Comparison of ENCODE assay signal across 22 cellular contexts in genomic region chr2:48048725-48049124, GRCh38.
"Had no signal": no experiment of that assay in that cellular context is flagged by ENCODE, and none has a peak within 500 bp of the region (broad histone marks: within the 10 kb centered on the region; RNA-seq: fewer than 3 reads in every experiment).

No MANE protein-coding gene starts in this region.

- H3K36me3 Mint-ChIP-seq: activated naive CD4-positive, alpha-beta T cell treated with anti-CD3 and anti-CD28 coated beads, Interleukin-2, amount 10 ng/mL, durations not matched to agents 7 days and 5 days; naive thymus-derived CD8-positive, alpha-beta T cell had no signal

- H3K27ac ChIP-seq: brain microvascular endothelial cell, colonic mucosa, gastrocnemius medialis, heart left ventricle, spleen, tibial nerve, vagina had no signal

- DNase-seq: activated CD4-positive, alpha-beta T cell treated with anti-CD3 and anti-CD28 coated beads for 48 hours; activated CD8-positive, alpha-beta memory T cell treated with anti-CD3 and anti-CD28 coated beads, Interleukin-2, amount 50 U/mL, for 4 hours; activated naive CD4-positive, alpha-beta T cell treated with anti-CD3 and anti-CD28 coated beads, Interleukin-2, amount 10 ng/mL, durations not matched to agents 7 days and 5 days; activated naive CD8-positive, alpha-beta T cell treated with anti-CD3 and anti-CD28 coated beads, Interleukin-2, amount 50 U/mL, for 24 hours; activated T-cell treated with anti-CD3 and anti-CD28 coated beads, Interleukin-2, amount 50 U/mL, for 4 hours; anterior cingulate cortex; brain microvascular endothelial cell; colonic mucosa; erythroblast; gastrocnemius medialis; heart left ventricle; kidney glomerular epithelial cell; left ventricle myocardium superior; mucosa of descending colon; naive thymus-derived CD8-positive, alpha-beta T cell; retina; spleen; stimulated activated naive CD4-positive, alpha-beta T cell treated with Interleukin-2 at 50 U/mL for 16 hours; substantia nigra had no signal

- H3K4me1 ChIP-seq: colonic mucosa, gastrocnemius medialis, heart left ventricle had no signal

- H3K4me1 Mint-ChIP-seq: activated naive CD4-positive, alpha-beta T cell treated with anti-CD3 and anti-CD28 coated beads, Interleukin-2, amount 10 ng/mL, durations not matched to agents 7 days and 5 days; activated naive CD8-positive, alpha-beta T cell treated with anti-CD3 and anti-CD28 coated beads, Interleukin-2, amount 50 U/mL, for 24 hours; central memory CD8-positive, alpha-beta T cell had no signal

- ATAC-seq: activated naive CD8-positive, alpha-beta T cell treated with anti-CD3 and anti-CD28 coated beads, Interleukin-2, amount 50 U/mL, for 24 hours; activated T-cell treated with anti-CD3 and anti-CD28 coated beads, Interleukin-2, amount 50 U/mL, for 4 hours; gastrocnemius medialis; heart left ventricle; left ventricle myocardium superior; mucosa of descending colon; naive thymus-derived CD8-positive, alpha-beta T cell had no signal

- H3K27ac Mint-ChIP-seq: activated naive CD4-positive, alpha-beta T cell treated with anti-CD3 and anti-CD28 coated beads, Interleukin-2, amount 10 ng/mL, durations not matched to agents 7 days and 5 days; activated naive CD8-positive, alpha-beta T cell treated with anti-CD3 and anti-CD28 coated beads, Interleukin-2, amount 50 U/mL, for 24 hours; naive thymus-derived CD8-positive, alpha-beta T cell had no signal

- H3K9me3 Mint-ChIP-seq: activated naive CD4-positive, alpha-beta T cell treated with anti-CD3 and anti-CD28 coated beads, Interleukin-2, amount 10 ng/mL, durations not matched to agents 7 days and 5 days; activated naive CD8-positive, alpha-beta T cell treated with anti-CD3 and anti-CD28 coated beads, Interleukin-2, amount 50 U/mL, for 24 hours; activated T-cell treated with anti-CD3 and anti-CD28 coated beads, Interleukin-2, amount 50 U/mL, for 4 hours; central memory CD8-positive, alpha-beta T cell had no signal

- H3K27me3 ChIP-seq: brain microvascular endothelial cell, colonic mucosa, gastrocnemius medialis, spleen, tibial nerve, vagina had no signal

- H3K4me3 ChIP-seq: colonic mucosa, gastrocnemius medialis, heart left ventricle, mucosa of descending colon, spleen, tibial nerve, vagina had no signal

- H3K9me3 ChIP-seq: colonic mucosa, gastrocnemius medialis, heart left ventricle, mucosa of descending colon, spleen, tibial nerve, vagina had no signal

- H3K4me3 Mint-ChIP-seq: activated naive CD4-positive, alpha-beta T cell treated with anti-CD3 and anti-CD28 coated beads, Interleukin-2, amount 10 ng/mL, durations not matched to agents 7 days and 5 days; activated naive CD8-positive, alpha-beta T cell treated with anti-CD3 and anti-CD28 coated beads, Interleukin-2, amount 50 U/mL, for 24 hours; activated T-cell treated with anti-CD3 and anti-CD28 coated beads, Interleukin-2, amount 50 U/mL, for 4 hours; central memory CD8-positive, alpha-beta T cell; naive thymus-derived CD8-positive, alpha-beta T cell had no signal

- H3K36me3 ChIP-seq: brain microvascular endothelial cell, colonic mucosa, gastrocnemius medialis, heart left ventricle, spleen, tibial nerve, vagina had no signal
